25 cellular contexts compared by ENCODE assay signal in the genomic region with DNA sequence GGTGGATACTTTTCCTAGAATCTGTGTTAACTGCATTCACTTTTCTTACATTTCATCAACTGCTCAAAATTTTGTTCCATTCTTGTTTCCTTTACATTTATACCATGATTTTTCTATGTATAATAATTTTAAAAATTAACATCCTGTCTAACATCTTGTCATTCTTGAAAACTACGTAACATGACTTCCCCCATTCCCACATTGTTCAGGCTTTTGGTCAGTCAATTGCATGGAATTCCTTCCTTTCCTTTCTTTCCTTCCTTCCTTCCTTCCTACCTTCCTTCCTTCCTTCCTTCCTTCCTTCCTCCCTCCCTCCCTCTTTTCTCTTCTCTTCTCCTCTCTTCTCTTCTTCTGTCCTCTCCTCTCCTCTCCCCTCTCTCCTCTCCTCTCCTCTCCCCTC.
"Had no signal": no experiment of that assay in that cellular context is flagged by ENCODE, and none has a peak within 500 bp of the region (broad histone marks: within the 10 kb centered on the region; RNA-seq: fewer than 3 reads in every experiment).

No MANE protein-coding gene starts in this region.

- H3K4me1 Mint-ChIP-seq: mesothelial cell of epicardium, naive B cell had no signal

- DNase-seq: effector CD8-positive, alpha-beta T cell; effector memory CD8-positive, alpha-beta T cell; endodermal cell; erythroblast; esophagus squamous epithelium; foreskin fibroblast; foreskin melanocyte; gastrocnemius medialis; glutamatergic neuron; head of caudate nucleus; heart right ventricle; hippocampal formation; left cardiac atrium; left lung; left ventricle myocardium superior; lower lobe of right lung; mesenchymal stem cell; mucosa of descending colon; naive B cell; naive thymus-derived CD8-positive, alpha-beta T cell had no signal

- H3K4me1 ChIP-seq: esophagus squamous epithelium, gastrocnemius medialis, heart right ventricle, left lung, lower lobe of right lung had no signal

- ATAC-seq: effector memory CD8-positive, alpha-beta T cell; esophagus mucosa; gastrocnemius medialis; heart right ventricle; left cardiac atrium; left lung; left ventricle myocardium superior; lower lobe of right lung; mucosa of descending colon; naive thymus-derived CD8-positive, alpha-beta T cell had no signal

- H3K27me3 Mint-ChIP-seq: dendritic cell treated with granulocyte-macrophage colony-stimulating factor and Interleukin-4, amounts not matched to agents 40 ng/mL and 50 ng/mL, for 4 days; naive B cell; naive thymus-derived CD8-positive, alpha-beta T cell had no signal

- H3K9me3 Mint-ChIP-seq: dendritic cell treated with granulocyte-macrophage colony-stimulating factor and Interleukin-4, amounts not matched to agents 40 ng/mL and 50 ng/mL, for 4 days; effector memory CD8-positive, alpha-beta T cell; endodermal cell had no signal

- H3K27ac Mint-ChIP-seq: dendritic cell treated with granulocyte-macrophage colony-stimulating factor and Interleukin-4, amounts not matched to agents 40 ng/mL and 50 ng/mL, for 4 days; effector memory CD8-positive, alpha-beta T cell; endodermal cell; mesothelial cell of epicardium; naive B cell had no signal

- H3K9me3 ChIP-seq: esophagus squamous epithelium, gastrocnemius medialis, heart right ventricle, left lung, lower lobe of right lung, mucosa of descending colon had no signal

- H3K27ac ChIP-seq: coronary artery, epithelial cell of prostate, esophagus squamous epithelium, gastrocnemius medialis, heart right ventricle, left lung, lower lobe of right lung had no signal

- H3K27me3 ChIP-seq: esophagus squamous epithelium, gastrocnemius medialis, heart right ventricle, left lung had no signal

- H3K4me3 ChIP-seq: coronary artery, esophagus squamous epithelium, gastrocnemius medialis, heart right ventricle, left lung, lower lobe of right lung, mucosa of descending colon had no signal

- H3K36me3 Mint-ChIP-seq: mesothelial cell of epicardium; naive B cell; naive thymus-derived CD8-positive, alpha-beta T cell had no signal

- H3K4me3 Mint-ChIP-seq: dendritic cell treated with granulocyte-macrophage colony-stimulating factor and Interleukin-4, amounts not matched to agents 40 ng/mL and 50 ng/mL, for 4 days; effector memory CD8-positive, alpha-beta T cell; endodermal cell; mesothelial cell of epicardium; naive B cell; naive thymus-derived CD8-positive, alpha-beta T cell had no signal

- H3K36me3 ChIP-seq: esophagus squamous epithelium, gastrocnemius medialis, heart right ventricle, left lung, lower lobe of right lung had no signal
